8 cellular contexts compared by ENCODE assay signal in genomic region chr4:75848191-75848760, GRCh38. TPM values are rescaled to one million over a fixed set of nuclear protein-coding genes. Genes with fewer than 3 reads are reported as not detected.
DNase-seq lines count a peak whose midpoint lies in the region; ATAC-seq and TF ChIP-seq lines count a peak whose summit lies in the region.
"Not testable (repeated sequence)": the region's sequence is repeated elsewhere in the genome, so short reads cannot be mapped to it uniquely, and the experiment has no call there.

No MANE protein-coding gene starts in this region.

- not testable (repeated sequence) for H3K9me2 ChIP-seq in HCT116 (ENCODE audit: insufficient read depth); PC-3 (replicated peaks; ENCODE audit: low read length)

- peaks cover 0 to 21% of the 10 kb centered on the region in 2 experiments; a peak in 2 of 4 replicates for H3K4me1 ChIP-seq in HCT116 (ENCODE audit: control insufficient read depth in 1 of 2, insufficient read depth in 2 of 2, low read length in 2 of 2)
- H3K4me1 ChIP-seq in PC-3 (ENCODE audit: insufficient read depth, low read length), result not testable (repeated sequence)
- peaks cover 0 to 20% (median 6%) of the 10 kb centered on the region in 4 donors for H3K4me1 ChIP-seq in tibial nerve

- intact Hi-C loops in HCT116 (cut with micrococcal nuclease), result loop anchor here (10.0 kb wide), 1 partner anchor 193 kb away; no protein-coding TSS in a partner anchor
- intact Hi-C loops in PC-3 (cut with micrococcal nuclease), result not testable (repeated sequence)

- H3K4me2 ChIP-seq in HCT116 (ENCODE audit: low read length), result peak overlapping the region; percentile 63
- peak overlapping the region; percentile 63 for H3K4me2 ChIP-seq in PC-3 (ENCODE audit: low read length)

- H3K9me3 ChIP-seq in HCT116 (ENCODE audit: control insufficient read depth in 1 of 2, insufficient read depth in 1 of 2, low read depth in 1 of 2, low read length in 2 of 2); PC-3 (ENCODE audit: low read length); tibial nerve: not testable (repeated sequence)

- WGBS in tibial nerve, 2 donors, result 22 to 24% methylated on average over 14 of the region's 14 CpGs

- RAD21 ChIA-PET in HCT116 (lab: Charles Lee; ENCODE audit: low non-redundant PET in 1 of 2, low total read pairs in 2 of 2, uncharacterized antibody in 2 of 2, unreplicated experiment in 2 of 2), result interaction anchor here in 1 of 2 experiments (0.6 kb wide), 1 partner anchor 194 kb away, joined by 3 read pairs; no protein-coding TSS in a partner anchor

- not testable (repeated sequence) for H3K9ac ChIP-seq in HCT116 (ENCODE audit: low read length); PC-3 (ENCODE audit: low read length)

- peak; percentile 88 for TF ChIP-seq RAD21 in HCT116 (IDR thresholded peaks at IDR 0.05; ENCODE audit: low read depth)

- peak; percentile 55 to 85 (median 61); a peak in 4 of 6 replicates for TF ChIP-seq CTCF in HCT116 (IDR thresholded peaks at IDR 0.05 in 2 of 3, conservative IDR thresholded peaks at IDR 0.05 in 1 of 3; ENCODE audit: borderline replicate concordance in 1 of 3, insufficient read depth in 1 of 3, low read depth in 2 of 3, low read length in 2 of 3)
- TF ChIP-seq CTCF in NB4 (IDR thresholded peaks at IDR 0.05; ENCODE audit: low read depth, low read length), result peak; percentile 28
- peak; percentile 59; the same call in 1 of the 2 replicates for TF ChIP-seq CTCF in PC-3 (conservative IDR thresholded peaks at IDR 0.05; ENCODE audit: low read depth, low read length)
- peak; percentile 46 to 66 (median 55) for TF ChIP-seq CTCF in tibial nerve (IDR thresholded peaks at IDR 0.05)

- ATAC-seq in HCT116 (peak; percentile 90), PC-3 (peak; percentile 81)

- DNase-seq in ELR (ENCODE audit: low read depth) (peak; percentile 90), HCT116 (ENCODE audit: low read depth, low spot score) (peak; percentile 83), NB4 (ENCODE audit: low read depth) (peak; percentile 91), PC-3 (peak; percentile 77), fibroblast of peridontal ligament (ENCODE audit: extremely low read depth) (peak; percentile 94), myocyte (ENCODE audit: low read depth) (peak; percentile 87), tibial nerve (ENCODE audit: low spot score in 2 of 2) (peak in 1 of 2 donors; percentile 32)
- peak; percentile 38 to 42 for DNase-seq in activated T-cell treated with anti-CD3 and anti-CD28 coated beads, Interleukin-2, amount 50 U/mL, for 48 hours

- H4K20me1 ChIP-seq in HCT116 (ENCODE audit: insufficient read depth); PC-3 (ENCODE audit: low read length): not testable (repeated sequence)

- TF ChIP-seq POLR2A in HCT116 (IDR thresholded peaks at IDR 0.05; ENCODE audit: borderline replicate concordance, extremely low read depth, insufficient read depth, insufficient read length); NB4 (IDR thresholded peaks at IDR 0.05; ENCODE audit: extremely low read depth, insufficient read length); tibial nerve (IDR thresholded peaks at IDR 0.05): not testable (repeated sequence)

- POLR2A ChIA-PET in HCT116 (lab: Charles Lee), result interaction anchor here (0.9 to 1.1 kb wide), 2 partner anchors 93 to 271 kb away, joined by 3 read pairs; partner anchors contain the start of gene NAAA
- POLR2A ChIA-PET in PC-3 (lab: Charles Lee; ENCODE audit: unreplicated experiment), result not testable (repeated sequence)

- CTCF ChIA-PET in HCT116 (lab: Charles Lee) (interaction anchor here (0.6 to 1.6 kb wide), 18 partner anchors 9 to 416 kb away, joined by 3 to 7 read pairs (median 4); partner anchors contain the start of genes CDKL2 and USO1), PC-3 (lab: Charles Lee) (interaction anchor here (0.5 to 0.7 kb wide), 7 partner anchors 21 to 431 kb away, joined by 3 to 5 read pairs (median 3); no protein-coding TSS in a partner anchor)

- not testable (repeated sequence) for H3F3A ChIP-seq in PC-3 (ENCODE audit: low read length, unreplicated experiment)

- not testable (repeated sequence) for H3K4me3 ChIP-seq in HCT116 (replicated peaks in 1 of 2; ENCODE audit: low read depth in 1 of 2, low read length in 2 of 2); NB4 (ENCODE audit: low read depth, low read length); PC-3 (ENCODE audit: low read length); tibial nerve

- not testable (repeated sequence) for BruUV-seq in HCT116 (replicated peaks; lab: Mats Ljungman, UMichigan); PC-3 (replicated peaks; lab: Mats Ljungman, UMichigan)

- H3K79me2 ChIP-seq in HCT116 (ENCODE audit: insufficient read depth, low read length); PC-3 (ENCODE audit: low read length): not testable (repeated sequence)

- H3K36me3 ChIP-seq in HCT116 (ENCODE audit: control insufficient read depth in 1 of 2, insufficient read depth in 2 of 2, low read length in 2 of 2); PC-3 (ENCODE audit: low read depth, low read length); tibial nerve: not testable (repeated sequence)

- peak overlapping the region; percentile 99 for H2AFZ ChIP-seq in HCT116 (ENCODE audit: low read depth, low read length, poor library complexity, severe bottlenecking)
- peak overlapping the region; percentile 55; the same call in 1 of the 2 replicates for H2AFZ ChIP-seq in PC-3 (ENCODE audit: low read length)

- H3K27ac ChIP-seq in HCT116 (ENCODE audit: low read depth, low read length); PC-3 (ENCODE audit: low read length); tibial nerve: not testable (repeated sequence)

- not testable (repeated sequence) for H3K27me3 ChIP-seq in HCT116 (ENCODE audit: insufficient read depth, low read length); PC-3 (ENCODE audit: low read length); tibial nerve

- TF ChIP-seq EP300 in tibial nerve (IDR thresholded peaks at IDR 0.05), result not testable (repeated sequence)

TF ChIP-seq in HCT116, 20 proteins besides CTCF, POLR2A, EP300 and RAD21:
- 0 out of 2 replicates have a peak, but pooled peaks have one; percentile 25 for TF ChIP-seq CBX3 (IDR thresholded peaks at IDR 0.05; ENCODE audit: low read depth)
- peak; percentile 66; the same call in 1 of the 2 replicates for TF ChIP-seq CEBPB (IDR thresholded peaks at IDR 0.05; ENCODE audit: low read depth)

RNA-seq across cellular contexts. Expression of gene PPEF2, which starts 54.0 kb away (rescaled TPM):
- total RNA-seq in HCT116 (2021; ENCODE audit: unreplicated experiment) (not detected), PC-3 (2014; rRNA removed) (0.04 TPM in 1 of 2 replicates, not detected in the other), myocyte (not detected in 2 replicates), tibial nerve (1 to 10 TPM in 1 of 4 donors, under 1 TPM in 2, not detected in 1; under 0.01 to 1.1 (median 0.30) TPM)
- polyA plus RNA-seq in HCT116 (2012), result not detected in 2 replicates
- polyA plus RNA-seq in myocyte (2012), result not detected
